In genomic region chr10:129941199-129942018, GRCh38 we compare ENCODE assay signal across 20 cellular contexts. TPM values are rescaled to one million over a fixed set of nuclear protein-coding genes. Genes with fewer than 3 reads are reported as not detected.
"Had no signal": no experiment of that assay in that cellular context is flagged by ENCODE, and none has a peak within 500 bp of the region (broad histone marks: within the 10 kb centered on the region; RNA-seq: fewer than 3 reads in every experiment).

No MANE protein-coding gene starts in this region.

- H3K27me3 ChIP-seq: brain microvascular endothelial cell, right lobe of liver had no signal

- ATAC-seq: activated T-cell treated with anti-CD3 and anti-CD28 coated beads, Interleukin-2, amount 50 U/mL, for 72 hours; right lobe of liver; WTC11 had no signal

- H3K4me3 Mint-ChIP-seq: activated T-cell treated with anti-CD3 and anti-CD28 coated beads, Interleukin-2, amount 50 U/mL, for 72 hours; WTC11 had no signal

- H3K4me3 ChIP-seq: lung, prostate gland, right lobe of liver, thoracic aorta had no signal

- H3K36me3 ChIP-seq: brain microvascular endothelial cell, prostate gland, right lobe of liver, thoracic aorta had no signal

- H3K9me3 ChIP-seq: prostate gland, right lobe of liver, thoracic aorta had no signal

- H3K27ac ChIP-seq: brain microvascular endothelial cell, prostate gland, right lobe of liver, thoracic aorta had no signal

- H3K36me3 Mint-ChIP-seq: naive B cell, WTC11 had no signal

- H3K4me1 Mint-ChIP-seq: naive B cell had no signal

- H3K9me3 Mint-ChIP-seq: activated T-cell treated with anti-CD3 and anti-CD28 coated beads, Interleukin-2, amount 50 U/mL, for 72 hours; naive B cell; WTC11 had no signal

- H3K27ac Mint-ChIP-seq: activated T-cell treated with anti-CD3 and anti-CD28 coated beads, Interleukin-2, amount 50 U/mL, for 72 hours; naive B cell; WTC11 had no signal

- DNase-seq: activated CD4-positive, alpha-beta T cell treated with anti-CD3 and anti-CD28 coated beads for 4 hours; activated CD8-positive, alpha-beta memory T cell treated with anti-CD3 and anti-CD28 coated beads, Interleukin-2, amount 50 U/mL, for 48 hours; activated naive CD4-positive, alpha-beta T cell; activated T-cell treated with anti-CD3 and anti-CD28 coated beads, Interleukin-2, amount 50 U/mL, for 72 hours; anterior cingulate cortex; brain microvascular endothelial cell; cortex of kidney; effector CD4-positive, alpha-beta T cell; foreskin fibroblast; naive B cell; occipital lobe; right lobe of liver; stimulated activated CD4-positive, alpha-beta T cell treated with anti-CD3 and anti-CD28 coated beads, Interleukin-12 subunit alpha, Interleukin-12 subunit beta, amount 100 ng/mL, for 4 hours; stimulated activated CD4-positive, alpha-beta T cell treated with anti-CD3 and anti-CD28 coated beads, Interleukin-2, amount 100 ng/mL, for 24 hours; T-helper 2 cell had no signal

- H3K4me1 ChIP-seq: prostate gland, right lobe of liver had no signal

RNA-seq across cellular contexts. Expression of gene EBF3, which starts 22.7 kb away (rescaled TPM):
- total RNA-seq: activated T-cell treated with anti-CD3 and anti-CD28 coated beads, Interleukin-2, amount 50 U/mL, for 72 hours; kidney epithelial cell had no signal
